ENCODE assay signal across 14 cellular contexts in genomic region chr1:111422546-111423391, GRCh38. TPM values are rescaled to one million over a fixed set of nuclear protein-coding genes. Genes with fewer than 3 reads are reported as not detected.
DNase-seq lines count a peak whose midpoint lies in the region; ATAC-seq, FAIRE-seq and TF ChIP-seq lines count a peak whose summit lies in the region.
"Had no signal": no experiment of that assay in that cellular context is flagged by ENCODE, and none has a peak within 500 bp of the region (broad histone marks: within the 10 kb centered on the region; RNA-seq: fewer than 3 reads in every experiment).

No MANE protein-coding gene starts in this region.

- H3K4me2 ChIP-seq in HepG2 (ENCODE audit: low read depth, low read length), result peak overlapping the region; percentile 79
- H3K4me2 ChIP-seq: BLaER1 treated with 17β-estradiol and CSF1 and Interleukin-3, amounts not matched to agents 10 nM and 100 nM had no signal

- 12% methylated on average over 10 of the region's 13 CpGs for WGBS in HepG2 (ENCODE audit: low lambda C conversion rate)

- H3K9me3 ChIP-seq in HepG2 (ENCODE audit: low read length), result no peaks in the 10 kb centered on the region
- H3K9me3 ChIP-seq: BLaER1 treated with 17β-estradiol and CSF1 and Interleukin-3, amounts not matched to agents 10 nM and 100 nM had no signal

- peak overlapping the region; percentile 17; the same call in 1 of the 2 replicates for H3K9ac ChIP-seq in HepG2 (ENCODE audit: insufficient read depth, low read depth, low read length)
- H3K9ac ChIP-seq: BLaER1 treated with 17β-estradiol and CSF1 and Interleukin-3, amounts not matched to agents 10 nM and 100 nM had no signal

- TF ChIP-seq RAD21 in HepG2 (CRISPR knock-in tag; IDR thresholded peaks at IDR 0.05), result no peak

- H3K36me3 ChIP-seq in HepG2 (replicated peaks in 1 of 2; ENCODE audit: control insufficient read depth in 1 of 2, insufficient read depth in 2 of 2, low read length in 2 of 2), result no peaks in the 10 kb centered on the region
- H3K36me3 ChIP-seq: brain microvascular endothelial cell had no signal

- POLR2A ChIA-PET in HepG2 (lab: Yijun Ruan, JAX), result interaction anchor here (0.5 to 1.6 kb wide), 7 partner anchors 11 to 194 kb away, joined by 3 to 10 read pairs (median 5); partner anchors contain the start of genes ATP5PB and WDR77

- no peak overlapping the region for H2AFZ ChIP-seq in HepG2 (ENCODE audit: low read length)

- H3K4me3 ChIP-seq in HepG2 (replicated peaks in 1 of 3; ENCODE audit: insufficient read depth in 1 of 3, low read depth in 2 of 3, low read length in 3 of 3), result peak overlapping the region in 2 of 3 experiments; percentile 38 to 47; a peak in 2 of 6 replicates
- H3K4me3 ChIP-seq: BLaER1 treated with 17β-estradiol and CSF1 and Interleukin-3, amounts not matched to agents 10 nM and 100 nM had no signal

- H3K27me3 ChIP-seq in HepG2 (ENCODE audit: control insufficient read depth in 1 of 2, insufficient read depth in 2 of 2, low read length in 2 of 2), result no peaks in the 10 kb centered on the region
- H3K27me3 ChIP-seq: BLaER1 treated with 17β-estradiol and CSF1 and Interleukin-3, amounts not matched to agents 10 nM and 100 nM; brain microvascular endothelial cell had no signal

- H3K4me1 ChIP-seq in HepG2 (ENCODE audit: insufficient read depth, low read length), result peaks cover 70% of the 10 kb centered on the region

- BruUV-seq in HepG2 (replicated peaks; lab: Mats Ljungman, UMichigan), result TSS peak; percentile 42

- CTCF ChIA-PET in HepG2 (lab: Yijun Ruan, JAX; ENCODE audit: low intra/inter-chr PET ratio, low total read pairs), result no interaction called here

- TF ChIP-seq EP300 in HepG2 (IDR thresholded peaks at IDR 0.05; ENCODE audit: low read depth in 2 of 2, low read length in 2 of 2) (no peak), HepG2 (CRISPR knock-in tag; IDR thresholded peaks at IDR 0.05; ENCODE audit: borderline replicate concordance) (no peak)

- TF ChIP-seq CTCF in LNCAP (IDR thresholded peaks at IDR 0.05), result peak; percentile 26; the same call in 1 of the 2 replicates
- peak; percentile 76 for TF ChIP-seq CTCF in HepG2 (CRISPR knock-in tag; IDR thresholded peaks at IDR 0.05)

- in situ Hi-C loops in HepG2 (cut with HindIII; ENCODE audit: extremely low pct_ligation_motif_present, low pct_unique_long_range_greater_than_20kb), result no loop called here

- no peaks in the 10 kb centered on the region for H4K20me1 ChIP-seq in HepG2 (ENCODE audit: insufficient read depth, low read length)
- H4K20me1 ChIP-seq: BLaER1 treated with 17β-estradiol and CSF1 and Interleukin-3, amounts not matched to agents 10 nM and 100 nM had no signal

- DNase-seq in AG20443 (ENCODE audit: low spot score) (peak; percentile 21), SW480 (ENCODE audit: low spot score) (peak; percentile 70), HepG2 (ENCODE audit: low spot score) (peak; percentile 88), NCI-H526 treated with DMSO at 0.1 percent for 48 hours (lab: John Stamatoyannopoulos, UW) (no peak)
- no peak for DNase-seq in stimulated activated CD4-positive, alpha-beta T cell treated with anti-CD3 and anti-CD28 coated beads, Interleukin-1b, Interleukin-23, amount 100 ng/mL, for 48 hours
- DNase-seq: activated B cell treated with CpG ODN at 0.5 μM for 24 hours; activated T-cell treated with anti-CD3 and anti-CD28 coated beads, Interleukin-2, amount 50 U/mL, for 24 hours; brain microvascular endothelial cell; immature natural killer cell; NCI-H1436 had no signal

- peak; percentile 90 for FAIRE-seq in HepG2 (lab: Jason Lieb, UNC)

- no peak overlapping the region for H3K27ac ChIP-seq in HepG2 (ENCODE audit: extremely low read length, insufficient read depth, low read length)
- H3K27ac ChIP-seq: BLaER1 treated with 17β-estradiol and CSF1 and Interleukin-3, amounts not matched to agents 10 nM and 100 nM; brain microvascular endothelial cell had no signal

- ATAC-seq in HepG2, result peak; percentile 92
- ATAC-seq in HG02852 (IDR thresholded peaks at IDR 0.05; ENCODE audit: unreplicated experiment), result no peak
- ATAC-seq in HG02759 (IDR thresholded peaks at IDR 0.05; ENCODE audit: unreplicated experiment), result no peak

- TF ChIP-seq POLR2A in HepG2 (IDR thresholded peaks at IDR 0.05; ENCODE audit: insufficient read depth in 1 of 2, low read depth in 2 of 2, low read length in 2 of 2), result no peak

- H3K79me2 ChIP-seq in HepG2 (ENCODE audit: insufficient read depth, low read length), result no peaks in the 10 kb centered on the region

- intact Hi-C loops in HepG2 (cut with micrococcal nuclease; ENCODE audit: unreplicated experiment), result no loop called here

RNA-seq across cellular contexts. Expression of gene OVGP1, which starts 4.8 kb away (rescaled TPM):
- 1.2 TPM in 2 replicates for total RNA-seq in HepG2 (2016; rRNA removed; fragmentation: Illumina TruSeq; extraction: Trizol)
- 0.44 and 0.61 TPM in 2 replicates for total RNA-seq in HepG2 (2016; cell fraction: cytosol; rRNA removed; fragmentation: Illumina TruSeq; extraction: Trizol; ENCODE audit: low read depth)
- total RNA-seq in HepG2 (2016; cell fraction: insoluble cytoplasmic fraction; rRNA removed; fragmentation: Illumina TruSeq; extraction: Trizol), result 0.80 and 1.6 TPM in 2 replicates
- total RNA-seq in HepG2 (2016; cell fraction: membrane; rRNA removed; fragmentation: Illumina TruSeq; extraction: Trizol), result 0.62 and 0.65 TPM in 2 replicates
- total RNA-seq in HepG2 (2016; cell fraction: nucleus; rRNA removed; fragmentation: Illumina TruSeq; extraction: Trizol), result 1.6 and 2.0 TPM in 2 replicates
- 3.3 and 4.8 TPM in 2 replicates for polyA plus RNA-seq in HepG2 (2011; rRNA removed)
- 1.9 and 2.8 TPM in 2 replicates for polyA plus RNA-seq in HepG2 (2011; cell fraction: cytosol; rRNA removed)
- 12.2 and 15.0 TPM in 2 replicates for polyA plus RNA-seq in HepG2 (2011; cell fraction: nucleus; rRNA removed)
- 4.0 and 6.1 TPM in 2 replicates for polyA plus RNA-seq in HepG2 (2012)
- polyA plus RNA-seq in HepG2 (2016; cell fraction: cytosol; fragmentation: Illumina TruSeq; extraction: Trizol; ENCODE audit: low read depth), result 0.34 and 0.42 TPM in 2 replicates
- polyA plus RNA-seq in HepG2 (2016; cell fraction: insoluble cytoplasmic fraction; fragmentation: Illumina TruSeq; extraction: Trizol; ENCODE audit: low read depth), result 0.85 and 1.1 TPM in 2 replicates
- polyA plus RNA-seq in HepG2 (2016; cell fraction: membrane; fragmentation: Illumina TruSeq; extraction: Trizol; ENCODE audit: low read depth), result 0.45 and 0.49 TPM in 2 replicates
- 3.2 and 3.9 TPM in 2 replicates for polyA plus RNA-seq in HepG2 (2016; cell fraction: nucleus; fragmentation: Illumina TruSeq; extraction: Trizol; ENCODE audit: insufficient read depth, low read depth)
- 3.5 and 4.7 TPM in 2 replicates for polyA minus RNA-seq in HepG2 (2011; rRNA and poly(A)+ RNA removed; ENCODE audit: low replicate concordance)
- 1.1 and 1.6 TPM in 2 replicates for polyA minus RNA-seq in HepG2 (2011; cell fraction: cytosol; rRNA and poly(A)+ RNA removed)
- 7.1 and 10.3 TPM in 2 replicates for polyA minus RNA-seq in HepG2 (2011; cell fraction: nucleus; rRNA and poly(A)+ RNA removed)
- polyA plus RNA-seq: immature natural killer cell had no signal

RNA-seq across cellular contexts. Expression of gene WDR77, which starts 26.3 kb away (rescaled TPM):
- total RNA-seq in HepG2 (2016; rRNA removed; fragmentation: Illumina TruSeq; extraction: Trizol), result 90.6 and 93.3 TPM in 2 replicates
- 10.9 and 11.3 TPM in 2 replicates for total RNA-seq in HepG2 (2016; cell fraction: cytosol; rRNA removed; fragmentation: Illumina TruSeq; extraction: Trizol; ENCODE audit: low read depth)
- total RNA-seq in HepG2 (2016; cell fraction: insoluble cytoplasmic fraction; rRNA removed; fragmentation: Illumina TruSeq; extraction: Trizol), result 90.6 and 93.0 TPM in 2 replicates
- 27.9 and 29.9 TPM in 2 replicates for total RNA-seq in HepG2 (2016; cell fraction: membrane; rRNA removed; fragmentation: Illumina TruSeq; extraction: Trizol)
- 45.5 and 50.4 TPM in 2 replicates for total RNA-seq in HepG2 (2016; cell fraction: nucleus; rRNA removed; fragmentation: Illumina TruSeq; extraction: Trizol)
- polyA plus RNA-seq in HepG2 (2011; rRNA removed), result 96.3 and 108 TPM in 2 replicates
- polyA plus RNA-seq in HepG2 (2011; cell fraction: cytosol; rRNA removed), result 79.1 and 89.1 TPM in 2 replicates
- polyA plus RNA-seq in HepG2 (2011; cell fraction: nucleus; rRNA removed), result 150 and 155 TPM in 2 replicates
- 29.9 and 30.8 TPM in 2 replicates for polyA plus RNA-seq in HepG2 (2012)
- polyA plus RNA-seq in HepG2 (2016; cell fraction: cytosol; fragmentation: Illumina TruSeq; extraction: Trizol; ENCODE audit: low read depth), result 10.9 and 11.6 TPM in 2 replicates
- 83.1 and 89.4 TPM in 2 replicates for polyA plus RNA-seq in HepG2 (2016; cell fraction: insoluble cytoplasmic fraction; fragmentation: Illumina TruSeq; extraction: Trizol; ENCODE audit: low read depth)
- 20.8 and 22.9 TPM in 2 replicates for polyA plus RNA-seq in HepG2 (2016; cell fraction: membrane; fragmentation: Illumina TruSeq; extraction: Trizol; ENCODE audit: low read depth)
- polyA plus RNA-seq in HepG2 (2016; cell fraction: nucleus; fragmentation: Illumina TruSeq; extraction: Trizol; ENCODE audit: insufficient read depth, low read depth), result 63.2 and 65.3 TPM in 2 replicates
- 267 TPM in 2 replicates for polyA minus RNA-seq in HepG2 (2011; rRNA and poly(A)+ RNA removed; ENCODE audit: low replicate concordance)
- polyA minus RNA-seq in HepG2 (2011; cell fraction: cytosol; rRNA and poly(A)+ RNA removed), result 35.8 and 44.4 TPM in 2 replicates
- polyA minus RNA-seq in HepG2 (2011; cell fraction: nucleus; rRNA and poly(A)+ RNA removed), result 51.8 and 62.4 TPM in 2 replicates

RNA-seq across cellular contexts. Expression of gene ATP5PB, which starts 26.5 kb away (rescaled TPM):
- 541 and 772 TPM in 2 replicates for total RNA-seq in HepG2 (2016; rRNA removed; fragmentation: Illumina TruSeq; extraction: Trizol)
- total RNA-seq in HepG2 (2016; cell fraction: cytosol; rRNA removed; fragmentation: Illumina TruSeq; extraction: Trizol; ENCODE audit: low read depth), result 74.4 and 81.4 TPM in 2 replicates
- 539 and 786 TPM in 2 replicates for total RNA-seq in HepG2 (2016; cell fraction: insoluble cytoplasmic fraction; rRNA removed; fragmentation: Illumina TruSeq; extraction: Trizol)
- 177 and 193 TPM in 2 replicates for total RNA-seq in HepG2 (2016; cell fraction: membrane; rRNA removed; fragmentation: Illumina TruSeq; extraction: Trizol)
- 163 and 174 TPM in 2 replicates for total RNA-seq in HepG2 (2016; cell fraction: nucleus; rRNA removed; fragmentation: Illumina TruSeq; extraction: Trizol)
- 209 and 297 TPM in 2 replicates for polyA plus RNA-seq in HepG2 (2011; rRNA removed)
- 185 and 234 TPM in 2 replicates for polyA plus RNA-seq in HepG2 (2011; cell fraction: cytosol; rRNA removed)
- 41.9 and 44.4 TPM in 2 replicates for polyA plus RNA-seq in HepG2 (2011; cell fraction: nucleus; rRNA removed)
- polyA plus RNA-seq in HepG2 (2012), result 196 and 251 TPM in 2 replicates
- polyA plus RNA-seq in HepG2 (2016; cell fraction: cytosol; fragmentation: Illumina TruSeq; extraction: Trizol; ENCODE audit: low read depth), result 96.2 and 101 TPM in 2 replicates
- polyA plus RNA-seq in HepG2 (2016; cell fraction: insoluble cytoplasmic fraction; fragmentation: Illumina TruSeq; extraction: Trizol; ENCODE audit: low read depth), result 672 and 700 TPM in 2 replicates
- polyA plus RNA-seq in HepG2 (2016; cell fraction: membrane; fragmentation: Illumina TruSeq; extraction: Trizol; ENCODE audit: low read depth), result 146 and 153 TPM in 2 replicates
- 225 and 252 TPM in 2 replicates for polyA plus RNA-seq in HepG2 (2016; cell fraction: nucleus; fragmentation: Illumina TruSeq; extraction: Trizol; ENCODE audit: insufficient read depth, low read depth)
- 137 and 342 TPM in 2 replicates for polyA minus RNA-seq in HepG2 (2011; rRNA and poly(A)+ RNA removed; ENCODE audit: low replicate concordance)
- 103 and 109 TPM in 2 replicates for polyA minus RNA-seq in HepG2 (2011; cell fraction: cytosol; rRNA and poly(A)+ RNA removed)
- 22.0 and 30.5 TPM in 2 replicates for polyA minus RNA-seq in HepG2 (2011; cell fraction: nucleus; rRNA and poly(A)+ RNA removed)

RNA-seq across cellular contexts. Expression of gene C1orf162, which starts 51.0 kb away (rescaled TPM):
- total RNA-seq in HepG2 (2016; rRNA removed; fragmentation: Illumina TruSeq; extraction: Trizol), result 0.27 TPM in 1 of 2 replicates, not detected in the other
- total RNA-seq in HepG2 (2016; cell fraction: cytosol; rRNA removed; fragmentation: Illumina TruSeq; extraction: Trizol; ENCODE audit: low read depth), result not detected in 2 replicates
- total RNA-seq in HepG2 (2016; cell fraction: insoluble cytoplasmic fraction; rRNA removed; fragmentation: Illumina TruSeq; extraction: Trizol), result 0.28 TPM in 1 of 2 replicates, not detected in the other
- total RNA-seq in HepG2 (2016; cell fraction: membrane; rRNA removed; fragmentation: Illumina TruSeq; extraction: Trizol), result 0.10 and 0.12 TPM in 2 replicates
- total RNA-seq in HepG2 (2016; cell fraction: nucleus; rRNA removed; fragmentation: Illumina TruSeq; extraction: Trizol), result 0.22 and 0.81 TPM in 2 replicates
- polyA plus RNA-seq in HepG2 (2011; rRNA removed), result 0.61 and 0.89 TPM in 2 replicates
- polyA plus RNA-seq in HepG2 (2011; cell fraction: cytosol; rRNA removed), result 0.15 and 0.34 TPM in 2 replicates
- 2.7 and 3.0 TPM in 2 replicates for polyA plus RNA-seq in HepG2 (2011; cell fraction: nucleus; rRNA removed)
- polyA plus RNA-seq in HepG2 (2012), result 0.66 and 0.83 TPM in 2 replicates
- 0.16 and 0.20 TPM in 2 replicates for polyA plus RNA-seq in HepG2 (2016; cell fraction: cytosol; fragmentation: Illumina TruSeq; extraction: Trizol; ENCODE audit: low read depth)
- polyA plus RNA-seq in HepG2 (2016; cell fraction: insoluble cytoplasmic fraction; fragmentation: Illumina TruSeq; extraction: Trizol; ENCODE audit: low read depth), result not detected in 2 replicates
- 0.19 and 0.20 TPM in 2 replicates for polyA plus RNA-seq in HepG2 (2016; cell fraction: membrane; fragmentation: Illumina TruSeq; extraction: Trizol; ENCODE audit: low read depth)
- 0.85 and 1.2 TPM in 2 replicates for polyA plus RNA-seq in HepG2 (2016; cell fraction: nucleus; fragmentation: Illumina TruSeq; extraction: Trizol; ENCODE audit: insufficient read depth, low read depth)
- 0.33 TPM in 1 of 2 replicates, not detected in the other for polyA minus RNA-seq in HepG2 (2011; rRNA and poly(A)+ RNA removed; ENCODE audit: low replicate concordance)
- polyA minus RNA-seq in HepG2 (2011; cell fraction: cytosol; rRNA and poly(A)+ RNA removed), result not detected in 2 replicates
- polyA minus RNA-seq in HepG2 (2011; cell fraction: nucleus; rRNA and poly(A)+ RNA removed), result 1.4 and 1.9 TPM in 2 replicates

Comparison
In these comparisons a context has a peak if more than half of its experiments do, and no peak if none do; other contexts are left out.
1. DNase-seq: peak in AG20443 (single experiment), SW480 (single experiment) and HepG2 (single experiment); none in NCI-H526 treated with DMSO at 0.1 percent for 48 hours (single experiment) and stimulated activated CD4-positive, alpha-beta T cell treated with anti-CD3 and anti-CD28 coated beads, Interleukin-1b, Interleukin-23, amount 100 ng/mL, for 48 hours (single experiment).